ENCODE assay signal across 23 cellular contexts in the genomic region with DNA sequence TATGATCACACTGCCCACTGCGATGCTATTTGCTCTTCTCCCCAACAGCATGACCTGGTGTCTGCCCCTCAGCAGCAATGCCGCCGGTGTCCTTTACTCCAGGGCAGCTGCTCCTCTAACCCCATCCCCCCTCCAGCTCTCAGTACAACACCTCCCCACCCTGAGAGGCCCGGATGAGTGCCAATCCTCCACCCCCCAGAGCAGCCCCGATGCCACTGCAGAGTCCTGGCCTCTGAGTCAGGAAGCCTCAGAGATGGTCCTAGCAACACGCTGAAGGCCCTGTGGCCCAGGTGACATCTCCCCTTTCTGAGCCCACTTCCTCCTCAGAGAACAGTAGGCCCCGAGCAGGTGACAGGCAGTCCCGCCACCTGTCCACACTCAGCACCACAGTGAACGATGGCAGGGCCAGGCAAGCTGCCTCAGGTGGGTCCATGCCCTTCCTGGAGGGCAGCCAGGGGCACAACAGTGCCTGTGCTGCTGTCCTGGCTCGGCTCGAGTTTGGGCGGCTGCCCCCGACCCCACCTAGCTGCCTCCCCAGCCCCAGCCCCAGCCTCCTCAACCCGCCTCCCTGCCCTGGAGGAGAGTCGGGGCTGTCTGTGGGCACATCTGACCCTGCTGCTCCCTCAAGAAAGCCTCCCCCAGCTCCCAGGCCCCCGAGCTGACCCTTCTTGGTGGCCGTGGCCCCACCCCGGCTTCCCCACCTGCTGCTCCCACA. TPM values are rescaled to one million over a fixed set of nuclear protein-coding genes. Genes with fewer than 3 reads are reported as not detected.
DNase-seq lines count a peak whose midpoint lies in the region; TF ChIP-seq lines count a peak whose summit lies in the region.
"Had no signal": no experiment of that assay in that cellular context is flagged by ENCODE, and none has a peak within 500 bp of the region (broad histone marks: within the 10 kb centered on the region; RNA-seq: fewer than 3 reads in every experiment).

No MANE protein-coding gene starts in this region.

- peaks cover 11% of the 10 kb centered on the region for H3K36me3 Mint-ChIP-seq in chondrocyte (ENCODE audit: low read depth)
- peaks cover 0 to 9% (median 0%) of the 10 kb centered on the region in 3 donors for H3K36me3 Mint-ChIP-seq in CD8-positive, alpha-beta memory T cell

- no peak for TF ChIP-seq CTCF in chondrocyte (IDR thresholded peaks at IDR 0.05)
- TF ChIP-seq CTCF in right atrium auricular region (IDR thresholded peaks at IDR 0.05), result no peak

- H3K9me3 Mint-ChIP-seq in chondrocyte (ENCODE audit: low read depth), result peaks cover 10% of the 10 kb centered on the region
- peaks cover 0 to 5% (median 0%) of the 10 kb centered on the region in 5 donors for H3K9me3 Mint-ChIP-seq in CD8-positive, alpha-beta memory T cell
- H3K9me3 Mint-ChIP-seq: activated T-helper 2 cell treated with anti-CD3 and anti-CD28 coated beads, Interferon-gamma antibody, Interleukin-2, Interleukin-4, amounts not matched to agents 10 μg/mL and 5 μg/mL and 100 μg/mL, durations not matched to agents 14 hours and 24 hours and 36 hours had no signal

- H3K27ac ChIP-seq in right atrium auricular region, result no peak overlapping the region
- H3K27ac ChIP-seq in CD8-positive, alpha-beta memory T cell (ENCODE audit: low read depth, low read length), result no peak overlapping the region
- H3K27ac ChIP-seq: body of pancreas, hepatocyte, testis had no signal

- peaks cover 38% of the 10 kb centered on the region for H3K4me1 ChIP-seq in skeletal muscle satellite cell (ENCODE audit: control insufficient read depth, insufficient read depth, low read length)
- H3K4me1 ChIP-seq in right atrium auricular region, result peaks cover 0 to 14% of the 10 kb centered on the region in 2 donors
- H3K4me1 ChIP-seq in CD8-positive, alpha-beta memory T cell (ENCODE audit: insufficient read depth, low read length), result peaks cover 7% of the 10 kb centered on the region

- no peak overlapping the region for H3K4me2 ChIP-seq in skeletal muscle satellite cell (ENCODE audit: low read length)
- H3K4me2 ChIP-seq: hepatocyte had no signal

- CTCF ChIA-PET in CD8-positive, alpha-beta memory T cell (lab: Charles Lee), result no interaction called here

- peak; percentile 53 for DNase-seq in DMS53 treated with DMSO at 0.1 percent for 48 hours (lab: John Stamatoyannopoulos, UW; ENCODE audit: unreplicated experiment)
- peak; percentile 40 for DNase-seq in NCI-H2029 treated with DMSO at 0.1 percent for 48 hours (lab: John Stamatoyannopoulos, UW)
- no peak for DNase-seq in chondrocyte (ENCODE audit: low spot score)
- DNase-seq in CD1c-positive myeloid dendritic cell (ENCODE audit: extremely low spot score), result no peak
- no peak for DNase-seq in right atrium auricular region (ENCODE audit: low spot score)
- no peak for DNase-seq in CD8-positive, alpha-beta memory T cell
- DNase-seq: activated CD8-positive, alpha-beta memory T cell treated with anti-CD3 and anti-CD28 coated beads, Interleukin-2, amount 50 U/mL, for 4 hours; body of pancreas; Caco-2; effector CD8-positive, alpha-beta T cell; EL; foreskin melanocyte; NCI-H1092; NCI-H2107; NCI-H524 treated with DMSO at 0.1 percent for 48 hours; nephron progenitor cell; T-helper 2 cell; testis had no signal

- no peaks in the 10 kb centered on the region for H3K27me3 Mint-ChIP-seq in chondrocyte (ENCODE audit: low read depth)
- H3K27me3 Mint-ChIP-seq in CD8-positive, alpha-beta memory T cell, result peaks cover 0 to 3% of the 10 kb centered on the region in 2 donors
- H3K27me3 Mint-ChIP-seq: activated naive CD8-positive, alpha-beta T cell; progenitor cell of endocrine pancreas had no signal

- POLR2A ChIA-PET in CD8-positive, alpha-beta memory T cell (lab: Charles Lee), result no interaction called here

- no peaks in the 10 kb centered on the region for H3K9me3 ChIP-seq in skeletal muscle satellite cell (replicated peaks; ENCODE audit: low read length)
- peaks cover 0 to 7% of the 10 kb centered on the region in 2 donors for H3K9me3 ChIP-seq in right atrium auricular region
- H3K9me3 ChIP-seq in CD8-positive, alpha-beta memory T cell (ENCODE audit: low read length), result no peaks in the 10 kb centered on the region
- H3K9me3 ChIP-seq: body of pancreas, Caco-2, testis had no signal

- peaks cover 28% of the 10 kb centered on the region for H3K36me3 ChIP-seq in skeletal muscle satellite cell (ENCODE audit: insufficient read depth, low read length)
- no peaks in the 10 kb centered on the region for H3K36me3 ChIP-seq in right atrium auricular region
- H3K36me3 ChIP-seq in CD8-positive, alpha-beta memory T cell (ENCODE audit: insufficient read depth, low read length), result no peaks in the 10 kb centered on the region

- H3K4me1 Mint-ChIP-seq in chondrocyte (ENCODE audit: low read depth), result peaks cover 51% of the 10 kb centered on the region
- H3K4me1 Mint-ChIP-seq in CD8-positive, alpha-beta memory T cell, result peaks cover 8 to 18% (median 16%) of the 10 kb centered on the region in 3 donors

- no peak overlapping the region for H3K4me3 ChIP-seq in skeletal muscle satellite cell (ENCODE audit: low read length)
- H3K4me3 ChIP-seq in right atrium auricular region, result no peak overlapping the region
- no peak overlapping the region for H3K4me3 ChIP-seq in CD8-positive, alpha-beta memory T cell (ENCODE audit: low read length)
- H3K4me3 ChIP-seq: body of pancreas, hepatocyte, testis had no signal

- peak overlapping the region; percentile 95 for H3K27ac Mint-ChIP-seq in chondrocyte (ENCODE audit: unreplicated experiment)
- no peak overlapping the region for H3K27ac Mint-ChIP-seq in CD8-positive, alpha-beta memory T cell
- H3K27ac Mint-ChIP-seq: activated naive CD8-positive, alpha-beta T cell; activated T-helper 2 cell treated with anti-CD3 and anti-CD28 coated beads, Interferon-gamma antibody, Interleukin-2, Interleukin-4, amounts not matched to agents 10 μg/mL and 5 μg/mL and 100 μg/mL, durations not matched to agents 14 hours and 24 hours and 36 hours; nephron progenitor cell; progenitor cell of endocrine pancreas had no signal

- H3K9ac ChIP-seq in skeletal muscle satellite cell (ENCODE audit: low read depth, low read length), result peak overlapping the region; percentile 78

- H3K4me3 Mint-ChIP-seq in chondrocyte (ENCODE audit: unreplicated experiment), result peak overlapping the region; percentile 6
- H3K4me3 Mint-ChIP-seq in CD8-positive, alpha-beta memory T cell, result peak overlapping the region in 1 of 7 donors; percentile 38
- H3K4me3 Mint-ChIP-seq: activated naive CD8-positive, alpha-beta T cell; nephron progenitor cell had no signal

- no peaks in the 10 kb centered on the region for H3K27me3 ChIP-seq in skeletal muscle satellite cell (ENCODE audit: control insufficient read depth, insufficient read depth, low read length)
- no peaks in the 10 kb centered on the region for H3K27me3 ChIP-seq in right atrium auricular region
- H3K27me3 ChIP-seq in CD8-positive, alpha-beta memory T cell (ENCODE audit: insufficient read depth, low read length, poor library complexity, severe bottlenecking), result no peaks in the 10 kb centered on the region
- H3K27me3 ChIP-seq: body of pancreas, hepatocyte, testis had no signal

RNA-seq across cellular contexts. Expression of a gene that starts 3.9 kb away (rescaled TPM):
- total RNA-seq in chondrocyte, result 140 to 172 TPM (median 143 TPM) in 3 replicates
- total RNA-seq in skeletal muscle satellite cell (2012; rRNA removed), result 141 and 146 TPM in 2 replicates
- 100 to 1,000 TPM; 436 to 568 TPM for total RNA-seq in right atrium auricular region
- total RNA-seq in CD8-positive, alpha-beta memory T cell, result 100 to 1,000 TPM; 132 to 140 TPM
- 170 TPM for polyA plus RNA-seq in CD8-positive, alpha-beta memory T cell

RNA-seq across cellular contexts. Expression of a gene that starts 12.3 kb away (rescaled TPM):
- 52.3 to 73.2 TPM (median 66.5 TPM) in 3 replicates for total RNA-seq in chondrocyte
- total RNA-seq in skeletal muscle satellite cell (2012; rRNA removed), result 129 and 182 TPM in 2 replicates
- total RNA-seq in right atrium auricular region, result 10 to 100 TPM; 19.2 to 50.7 TPM
- total RNA-seq in CD8-positive, alpha-beta memory T cell, result 100 to 1,000 TPM; 108 to 126 TPM
- polyA plus RNA-seq in CD8-positive, alpha-beta memory T cell, result 48.1 TPM

RNA-seq across cellular contexts. Expression of a gene that starts 16.4 kb away (rescaled TPM):
- total RNA-seq in chondrocyte (10.8 to 14.3 TPM (median 13.1 TPM) in 3 replicates), right atrium auricular region (10 to 100 TPM; 10.5 to 21.6 TPM)
- total RNA-seq in skeletal muscle satellite cell (2012; rRNA removed), result 26.6 and 30.9 TPM in 2 replicates
- total RNA-seq in CD8-positive, alpha-beta memory T cell, result under 1 TPM; 0.20 to 0.33 TPM
- 0.12 TPM for polyA plus RNA-seq in CD8-positive, alpha-beta memory T cell
- total RNA-seq: activated T-helper 2 cell treated with anti-CD3 and anti-CD28 coated beads, Interferon-gamma antibody, Interleukin-2, Interleukin-4, amounts not matched to agents 10 μg/mL and 5 μg/mL and 100 μg/mL, durations not matched to agents 14 hours and 24 hours and 36 hours; progenitor cell of endocrine pancreas had no signal

RNA-seq across cellular contexts. Expression of a gene that starts 22.7 kb away (rescaled TPM):
- total RNA-seq in chondrocyte (14.4 to 16.6 TPM (median 15.9 TPM) in 3 replicates), right atrium auricular region (10 to 100 TPM in 1 of 2 donors, 1 to 10 TPM in 1; 9.2 to 19.7 TPM)
- total RNA-seq in skeletal muscle satellite cell (2012; rRNA removed), result 18.5 and 22.5 TPM in 2 replicates
- 10 to 100 TPM in 1 of 2 experiments, 1 to 10 TPM in 1; 9.8 to 11.1 TPM for total RNA-seq in CD8-positive, alpha-beta memory T cell
- 26.5 TPM for polyA plus RNA-seq in CD8-positive, alpha-beta memory T cell

Comparison
In these comparisons a context has a peak if more than half of its experiments do, and no peak if none do; other contexts are left out.
1. DNase-seq: peak in DMS53 treated with DMSO at 0.1 percent for 48 hours (single experiment) and NCI-H2029 treated with DMSO at 0.1 percent for 48 hours (single experiment); none in chondrocyte (single experiment), CD1c-positive myeloid dendritic cell (single experiment), right atrium auricular region (single experiment) and CD8-positive, alpha-beta memory T cell (0 of 5).